ENCODE assay signal across 7 cellular contexts in the genomic region with DNA sequence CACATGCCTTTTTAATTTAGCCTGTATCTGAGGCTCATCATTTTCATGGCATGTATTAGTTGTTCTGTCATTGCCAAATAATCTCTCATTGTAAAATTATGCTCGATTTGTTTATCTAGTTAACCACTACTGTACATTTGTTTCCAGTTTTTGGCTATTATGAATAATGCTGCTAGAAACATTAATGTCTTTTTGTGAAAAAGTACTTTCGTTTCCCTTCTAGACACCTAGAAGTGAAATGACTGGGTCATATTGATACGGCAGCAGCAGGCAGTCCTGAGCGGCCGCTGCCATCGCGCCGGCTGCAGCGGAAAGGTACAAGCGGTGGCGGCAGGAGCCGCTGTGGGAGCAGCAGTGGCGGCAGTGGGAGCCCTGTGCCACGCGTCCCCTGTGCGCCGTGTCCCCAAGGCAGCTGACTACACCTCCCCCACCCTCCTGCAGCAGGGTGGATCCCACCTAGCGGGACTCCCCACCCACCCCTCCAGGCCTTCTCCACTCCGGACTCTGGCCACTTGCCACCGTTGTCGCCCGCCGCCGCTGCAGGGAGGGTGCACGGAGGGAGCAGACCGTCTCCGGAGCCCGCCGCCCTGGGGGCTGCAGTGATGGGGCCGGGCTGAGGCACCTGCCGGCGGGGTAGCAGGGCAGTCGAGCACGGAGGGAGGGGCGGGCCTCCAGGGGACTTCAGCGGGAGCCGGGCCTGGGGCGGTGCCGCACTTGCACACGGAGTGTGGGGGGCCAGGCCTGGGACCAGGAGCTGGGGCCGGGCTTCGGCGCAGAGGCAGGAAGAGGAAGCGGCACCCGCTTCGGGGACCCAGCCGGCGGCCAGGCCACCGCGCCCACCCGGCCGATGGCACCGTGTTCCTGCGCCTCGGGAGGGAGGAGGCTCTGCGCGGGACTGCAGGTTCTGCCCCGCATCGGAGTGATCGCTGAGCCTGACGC.
DNase-seq lines count a peak whose midpoint lies in the region; ATAC-seq lines count a peak whose summit lies in the region.

No MANE protein-coding gene starts in this region.

- no peak overlapping the region for H3K27ac ChIP-seq in esophagus (ENCODE audit: low read depth in 2 of 2, low read length in 1 of 2)

- no peaks in the 10 kb centered on the region for H3K36me3 Mint-ChIP-seq in T-cell

- peak overlapping the region in 1 of 2 donors; percentile 16 for H3K27ac Mint-ChIP-seq in T-cell

- DNase-seq in G401 (ENCODE audit: low spot score) (peak; percentile 77), T-cell (peak in 2 of 34 experiments; percentile 2 to 3), myocyte (ENCODE audit: low read depth) (peak; percentile 24), NCI-H446 (lab: John Stamatoyannopoulos, UW) (no peak)

- H3K36me3 ChIP-seq in esophagus (ENCODE audit: control insufficient read depth in 2 of 2, insufficient read depth in 2 of 2, low read length in 1 of 2) = no peaks in the 10 kb centered on the region

- peak overlapping the region; percentile 23 to 31 for H3K4me3 ChIP-seq in esophagus (ENCODE audit: low read depth in 1 of 2, low read length in 2 of 2)

- POLR2A ChIA-PET in T-cell (lab: Charles Lee) = no interaction called here

- H3K27me3 ChIP-seq in esophagus (ENCODE audit: control insufficient read depth in 1 of 2, insufficient read depth in 2 of 2, low read length in 2 of 2) = peaks cover 0 to 3% of the 10 kb centered on the region in 2 donors

- 2 to 3% methylated on average over 61 of the region's 61 CpGs for WGBS in esophagus, 2 donors

- in situ Hi-C loops in G401 (cut with HindIII; ENCODE audit: low sequenced_read_pairs) = no loop called here

- no peaks in the 10 kb centered on the region for H3K9me3 ChIP-seq in esophagus (ENCODE audit: control insufficient read depth in 2 of 2, insufficient read depth in 1 of 2, low read depth in 1 of 2, low read length in 1 of 2)

- CTCF ChIA-PET in T-cell (lab: Charles Lee) = no interaction called here

- H3K4me3 Mint-ChIP-seq in T-cell = peak overlapping the region; percentile 35 to 61 (median 53)

- peaks cover 0 to 6% of the 10 kb centered on the region in 2 donors for H3K4me1 ChIP-seq in esophagus (ENCODE audit: control insufficient read depth in 2 of 2, insufficient read depth in 2 of 2, low read length in 1 of 2)

- peaks cover 0 to 7% (median 0%) of the 10 kb centered on the region in 3 donors for H3K9me3 Mint-ChIP-seq in T-cell

- H3K4me1 Mint-ChIP-seq in T-cell = peaks cover 6 to 9% (median 6%) of the 10 kb centered on the region in 3 donors

- peaks cover 60% of the 10 kb centered on the region in 2 donors for H3K27me3 Mint-ChIP-seq in T-cell

- ATAC-seq in GM21390 (IDR thresholded peaks at IDR 0.05; ENCODE audit: unreplicated experiment) (peak; percentile 94), HG03558 (IDR thresholded peaks at IDR 0.05; ENCODE audit: extremely low read depth, unreplicated experiment) (peak; percentile 90), T-cell (replicated peaks in 1 of 4) (peak; percentile 11 to 44 (median 24))

Comparison
In these comparisons a context has a peak if more than half of its experiments do, and no peak if none do; other contexts are left out.
1. DNase-seq: peak in G401 (single experiment) and myocyte (single experiment); none in NCI-H446 (0 of 2).
2. ATAC-seq: peak in every context shown above with its lines; median percentile 94 in GM21390; 90 in HG03558; 24 in T-cell.